ENCODE assay signal across 25 cellular contexts in genomic region chr1:52518962-52519361, GRCh38.
"Had no signal": no experiment of that assay in that cellular context is flagged by ENCODE, and none has a peak within 500 bp of the region (broad histone marks: within the 10 kb centered on the region; RNA-seq: fewer than 3 reads in every experiment).

No MANE protein-coding gene starts in this region.

- H3K27me3 Mint-ChIP-seq: naive B cell; naive thymus-derived CD8-positive, alpha-beta T cell had no signal

- H3K4me1 ChIP-seq: left lung, lower lobe of right lung had no signal

- H3K9me3 Mint-ChIP-seq: mesothelial cell of epicardium; naive B cell; naive thymus-derived CD8-positive, alpha-beta T cell had no signal

- DNase-seq: dermis blood vessel endothelial cell; dorsolateral prefrontal cortex; effector CD4-positive, alpha-beta T cell; effector memory CD4-positive, alpha-beta T cell; erythroblast; esophagus squamous epithelium; foreskin fibroblast; foreskin melanocyte; gastrocnemius medialis; glutamatergic neuron; head of caudate nucleus; heart right ventricle; hippocampal formation; left cardiac atrium; left lung; left ventricle myocardium superior; lower lobe of right lung; mesenchymal stem cell; mucosa of descending colon; naive B cell; naive thymus-derived CD8-positive, alpha-beta T cell had no signal

- H3K4me3 ChIP-seq: coronary artery, dorsolateral prefrontal cortex, esophagus squamous epithelium, gastrocnemius medialis, heart right ventricle, left lung, lower lobe of right lung, mucosa of descending colon had no signal

- ATAC-seq: esophagus mucosa; gastrocnemius medialis; heart right ventricle; left cardiac atrium; left lung; left ventricle myocardium superior; lower lobe of right lung; mucosa of descending colon; naive thymus-derived CD8-positive, alpha-beta T cell had no signal

- H3K4me1 Mint-ChIP-seq: mesothelial cell of epicardium had no signal

- H3K9me3 ChIP-seq: esophagus squamous epithelium, gastrocnemius medialis, heart right ventricle, left lung, lower lobe of right lung, mucosa of descending colon had no signal

- H3K27ac Mint-ChIP-seq: mesothelial cell of epicardium had no signal

- H3K4me3 Mint-ChIP-seq: mesothelial cell of epicardium; naive B cell; naive thymus-derived CD8-positive, alpha-beta T cell had no signal

- H3K27me3 ChIP-seq: dorsolateral prefrontal cortex, esophagus squamous epithelium, gastrocnemius medialis, heart right ventricle, left lung had no signal

- H3K27ac ChIP-seq: coronary artery, dorsolateral prefrontal cortex, epithelial cell of prostate, esophagus squamous epithelium, gastrocnemius medialis, heart right ventricle, left lung, lower lobe of right lung had no signal
